10 cellular contexts compared by ENCODE assay signal in genomic region chr3:64161481-64161952, GRCh38.
DNase-seq lines count a peak whose midpoint lies in the region; ATAC-seq, FAIRE-seq and TF ChIP-seq lines count a peak whose summit lies in the region.
"Had no signal": no experiment of that assay in that cellular context is flagged by ENCODE, and none has a peak within 500 bp of the region (broad histone marks: within the 10 kb centered on the region; RNA-seq: fewer than 3 reads in every experiment).

No MANE protein-coding gene starts in this region.

- H3K9me3 ChIP-seq in mammary epithelial cell (replicated peaks; ENCODE audit: insufficient read depth, low read length) (no peaks in the 10 kb centered on the region), mucosa of descending colon (no peaks in the 10 kb centered on the region)

- in situ Hi-C loops in mammary epithelial cell (cut with MboI; ENCODE audit: low sequenced_read_pairs in 2 of 2): no loop called here

- peaks cover 16 to 25% of the 10 kb centered on the region in 2 donors for H3K27me3 Mint-ChIP-seq in effector memory CD8-positive, alpha-beta T cell

- peaks cover 24% of the 10 kb centered on the region for H3K79me2 ChIP-seq in mammary epithelial cell (ENCODE audit: insufficient read depth, low read length)

- peak overlapping the region; percentile 61 for H3K4me2 ChIP-seq in mammary epithelial cell (ENCODE audit: insufficient read depth, low read depth, low read length)

- 0% methylated on average over 2 of the region's 2 CpGs for WGBS in mammary epithelial cell (ENCODE audit: low coverage, missing lambda C conversion rate)

- H3K9me3 Mint-ChIP-seq in effector memory CD8-positive, alpha-beta T cell: peaks cover 0 to 3% of the 10 kb centered on the region in 2 donors
- H3K9me3 Mint-ChIP-seq: CD8-positive, alpha-beta T cell had no signal

- H3K27me3 ChIP-seq in mammary epithelial cell (ENCODE audit: insufficient read depth, low read length): no peaks in the 10 kb centered on the region

- H3K36me3 Mint-ChIP-seq in effector memory CD8-positive, alpha-beta T cell (ENCODE audit: insufficient read depth): no peaks in the 10 kb centered on the region
- H3K36me3 Mint-ChIP-seq: CD8-positive, alpha-beta T cell had no signal

- ATAC-seq in mucosa of descending colon (peak; percentile 59), HG03159 (IDR thresholded peaks at IDR 0.05; ENCODE audit: unreplicated experiment) (no peak), GM18519 (IDR thresholded peaks at IDR 0.05; ENCODE audit: low FRiP score, unreplicated experiment) (no peak)
- ATAC-seq in effector memory CD8-positive, alpha-beta T cell (replicated peaks): no peak
- ATAC-seq: CD8-positive, alpha-beta T cell had no signal

- H2AFZ ChIP-seq in mammary epithelial cell (ENCODE audit: low read depth, low read length): no peak overlapping the region

- no peaks in the 10 kb centered on the region for H4K20me1 ChIP-seq in mammary epithelial cell (ENCODE audit: insufficient read depth, low read length)

- no peak for TF ChIP-seq CTCF in D721Med (IDR thresholded peaks at IDR 0.05; ENCODE audit: insufficient read depth, missing control alignments)
- TF ChIP-seq CTCF in mammary epithelial cell (conservative IDR thresholded peaks at IDR 0.05 in 1 of 2, IDR thresholded peaks at IDR 0.05 in 1 of 2; ENCODE audit: extremely low read depth in 1 of 2, insufficient read depth in 1 of 2, low read depth in 1 of 2, low read length in 2 of 2): no peak
- no peak for TF ChIP-seq CTCF in mucosa of descending colon (IDR thresholded peaks at IDR 0.05)

- H3K4me3 ChIP-seq in mammary epithelial cell (replicated peaks in 1 of 3; ENCODE audit: insufficient read depth in 1 of 3, low read depth in 2 of 3, low read length in 3 of 3): no peak overlapping the region
- H3K4me3 ChIP-seq in mucosa of descending colon: no peak overlapping the region

- no peaks in the 10 kb centered on the region for H3K4me1 Mint-ChIP-seq in effector memory CD8-positive, alpha-beta T cell (ENCODE audit: low read depth in 2 of 2)

- intact Hi-C loops in mammary epithelial cell (cut with micrococcal nuclease) (no loop called here), mucosa of descending colon (cut with DNase I, micrococcal nuclease) (no loop called here)

- dilution Hi-C loops in mammary epithelial cell (cut with HindIII; ENCODE audit: low sequenced_read_pairs): no loop called here

- peak overlapping the region; percentile 94 for H3K27ac ChIP-seq in mammary epithelial cell (ENCODE audit: insufficient read depth, low read depth, low read length)

- DNase-seq in D721Med (ENCODE audit: insufficient read length, low spot score) (no peak), HuH-7.5 (ENCODE audit: low spot score) (peak; percentile 40), mammary epithelial cell (peak; percentile 43), mucosa of descending colon (peak in 1 of 3 donors; percentile 31), epidermal melanocyte (ENCODE audit: insufficient read length, low spot score) (no peak)
- DNase-seq in effector memory CD8-positive, alpha-beta T cell: no peak
- DNase-seq: activated T-cell treated with anti-CD3 and anti-CD28 coated beads, Interleukin-2, amount 50 U/mL, for 48 hours; CD8-positive, alpha-beta T cell had no signal

- H3K4me3 Mint-ChIP-seq in effector memory CD8-positive, alpha-beta T cell: no peak overlapping the region
- H3K4me3 Mint-ChIP-seq: CD8-positive, alpha-beta T cell had no signal

- no peak overlapping the region for H3K9ac ChIP-seq in mammary epithelial cell (ENCODE audit: insufficient read depth, low read length)

- FAIRE-seq in D721Med (lab: Jason Lieb, UNC): peak; percentile 35

- CTCF ChIA-PET in mammary epithelial cell (lab: Charles Lee; ENCODE audit: low non-redundant PET): no interaction called here

- BruUV-seq in mammary epithelial cell (replicated peaks; lab: Mats Ljungman, UMichigan): no TSS peak

- H3K4me1 ChIP-seq in mammary epithelial cell (ENCODE audit: insufficient read depth, low read length): peaks cover 50% of the 10 kb centered on the region
- peaks cover 45% of the 10 kb centered on the region for H3K4me1 ChIP-seq in mucosa of descending colon (ENCODE audit: low read depth)

- no peak overlapping the region for H3K27ac Mint-ChIP-seq in effector memory CD8-positive, alpha-beta T cell
- H3K27ac Mint-ChIP-seq: CD8-positive, alpha-beta T cell had no signal

- H3K36me3 ChIP-seq in mammary epithelial cell (ENCODE audit: insufficient read depth, low read length) (peaks cover 22% of the 10 kb centered on the region), mucosa of descending colon (ENCODE audit: low read depth) (no peaks in the 10 kb centered on the region)

Comparison
In these comparisons a context has a peak if more than half of its experiments do, and no peak if none do; other contexts are left out.
1. DNase-seq: peak in HuH-7.5 (single experiment) and mammary epithelial cell (single experiment); none in D721Med (single experiment), epidermal melanocyte (single experiment) and effector memory CD8-positive, alpha-beta T cell (0 of 3).